Comparison of ENCODE assay signal across 18 cellular contexts in genomic region chr5:59685131-59685530, GRCh38.
"Had no signal": no experiment of that assay in that cellular context is flagged by ENCODE, and none has a peak within 500 bp of the region (broad histone marks: within the 10 kb centered on the region; RNA-seq: fewer than 3 reads in every experiment).

No MANE protein-coding gene starts in this region.

- H3K36me3 Mint-ChIP-seq: activated naive CD8-positive, alpha-beta T cell treated with anti-CD3 and anti-CD28 coated beads for 36 hours had no signal

- H3K4me3 ChIP-seq: body of pancreas, lung, tibial artery had no signal

- H3K9me3 ChIP-seq: body of pancreas, tibial artery had no signal

- H3K36me3 ChIP-seq: tibial artery had no signal

- H3K27ac Mint-ChIP-seq: activated CD4-positive, alpha-beta T cell treated with anti-CD3 and anti-CD28 coated beads for 36 hours; activated naive CD8-positive, alpha-beta T cell treated with anti-CD3 and anti-CD28 coated beads for 36 hours; endodermal cell; nephron progenitor cell; progenitor cell of endocrine pancreas; T-helper 2 cell treated with Interferon-gamma antibody and Interleukin-4, amounts not matched to agents 5 μg/mL and 100 μg/mL, for 36 hours; WTC11 had no signal

- H3K9me3 Mint-ChIP-seq: T-helper 2 cell treated with Interferon-gamma antibody and Interleukin-4, amounts not matched to agents 5 μg/mL and 100 μg/mL, for 36 hours had no signal

- ATAC-seq: activated CD4-positive, alpha-beta T cell treated with anti-CD3 and anti-CD28 coated beads for 36 hours; body of pancreas; left lobe of liver; stimulated activated naive CD8-positive, alpha-beta T cell treated with anti-CD3 and anti-CD28 coated beads, Interleukin-15, Interleukin-2, amounts not matched to agents 100 U/mL and 50 U/mL, for 24 hours had no signal

- H3K27ac ChIP-seq: body of pancreas, tibial artery had no signal

- H3K27me3 ChIP-seq: body of pancreas, tibial artery had no signal

- H3K4me1 Mint-ChIP-seq: activated CD4-positive, alpha-beta T cell treated with anti-CD3 and anti-CD28 coated beads for 36 hours; activated naive CD8-positive, alpha-beta T cell treated with anti-CD3 and anti-CD28 coated beads for 36 hours; endodermal cell; nephron progenitor cell had no signal

- DNase-seq: activated CD4-positive, alpha-beta T cell treated with anti-CD3 and anti-CD28 coated beads for 36 hours; activated CD4-positive, alpha-beta T cell treated with anti-CD3 and anti-CD28 coated beads, Interleukin-2, amount 50 U/mL, for 48 hours; activated naive CD4-positive, alpha-beta T cell; activated naive CD8-positive, alpha-beta T cell treated with anti-CD3 and anti-CD28 coated beads for 36 hours; body of pancreas; foreskin melanocyte; glutamatergic neuron; hypothalamus; kidney; nephron progenitor cell; stimulated activated naive CD8-positive, alpha-beta T cell treated with anti-CD3 and anti-CD28 coated beads, Interleukin-15, Interleukin-2, amounts not matched to agents 100 U/mL and 50 U/mL, for 24 hours; tibial artery had no signal

- H3K27me3 Mint-ChIP-seq: activated CD4-positive, alpha-beta T cell treated with anti-CD3 and anti-CD28 coated beads for 36 hours; activated naive CD8-positive, alpha-beta T cell treated with anti-CD3 and anti-CD28 coated beads for 36 hours; progenitor cell of endocrine pancreas had no signal

- H3K4me1 ChIP-seq: body of pancreas had no signal

- H3K4me3 Mint-ChIP-seq: activated CD4-positive, alpha-beta T cell treated with anti-CD3 and anti-CD28 coated beads for 36 hours; activated naive CD8-positive, alpha-beta T cell treated with anti-CD3 and anti-CD28 coated beads for 36 hours; endodermal cell; nephron progenitor cell; T-helper 2 cell treated with Interferon-gamma antibody and Interleukin-4, amounts not matched to agents 5 μg/mL and 100 μg/mL, for 36 hours; WTC11 had no signal
